ENCODE assay signal across 28 cellular contexts in genomic region chr19:6988257-6988656, GRCh38. TPM values are rescaled to one million over a fixed set of nuclear protein-coding genes. Genes with fewer than 3 reads are reported as not detected.
"Had no signal": no experiment of that assay in that cellular context is flagged by ENCODE, and none has a peak within 500 bp of the region (broad histone marks: within the 10 kb centered on the region; RNA-seq: fewer than 3 reads in every experiment).

No MANE protein-coding gene starts in this region.

- DNase-seq: colonic mucosa; effector CD4-positive, alpha-beta T cell; gastrocnemius medialis; heart right ventricle; islet precursor cell; mucosa of descending colon; naive thymus-derived CD8-positive, alpha-beta T cell; posterior cingulate gyrus; spleen; stimulated activated CD4-positive, alpha-beta T cell treated with anti-CD3 and anti-CD28 coated beads, Interleukin-15, amount 100 ng/mL, for 24 hours; stimulated activated CD4-positive, alpha-beta T cell treated with anti-CD3 and anti-CD28 coated beads, Interleukin-1b, Interleukin-23, amount 100 ng/mL, for 48 hours; stimulated activated CD4-positive, alpha-beta T cell treated with anti-CD3 and anti-CD28 coated beads, Interleukin-4, amount 100 ng/mL, for 24 hours; stimulated activated naive CD4-positive, alpha-beta T cell; stomach; trophoblast cell had no signal

- H3K27me3 Mint-ChIP-seq: naive thymus-derived CD8-positive, alpha-beta T cell had no signal

- H3K27me3 ChIP-seq: colonic mucosa, gastrocnemius medialis, spleen, stomach had no signal

- FAIRE-seq: urothelium cell line had no signal

- H3K4me3 ChIP-seq: colonic mucosa, gastrocnemius medialis, heart right ventricle, mucosa of descending colon, spleen, stomach, thoracic aorta had no signal

- H3K4me3 Mint-ChIP-seq: naive thymus-derived CD8-positive, alpha-beta T cell had no signal

- H3K4me1 ChIP-seq: colonic mucosa, gastrocnemius medialis, heart right ventricle, spleen, stomach had no signal

- ATAC-seq: esophagus mucosa; gastrocnemius medialis; mucosa of descending colon; naive thymus-derived CD8-positive, alpha-beta T cell; sciatic nerve had no signal

- H3K4me1 Mint-ChIP-seq: naive thymus-derived CD8-positive, alpha-beta T cell had no signal

- H3K27ac ChIP-seq: colonic mucosa, gastrocnemius medialis, heart right ventricle, neutrophil, stomach, thoracic aorta had no signal

- H3K36me3 ChIP-seq: colonic mucosa, gastrocnemius medialis, neutrophil, stomach, thoracic aorta had no signal

- H3K9me3 ChIP-seq: colonic mucosa had no signal

- H3K27ac Mint-ChIP-seq: naive thymus-derived CD8-positive, alpha-beta T cell had no signal

RNA-seq across cellular contexts. Expression of gene MBD3L2B, which starts 33.0 kb away (rescaled TPM):
- total RNA-seq: colonic mucosa; dermis microvascular lymphatic vessel endothelial cell; esophagus mucosa; fibroblast of lung; gastrocnemius medialis; heart right ventricle; left lobe of liver; lower leg skin; mucosa of descending colon; naive thymus-derived CD8-positive, alpha-beta T cell; osteoblast; pulmonary artery endothelial cell; sciatic nerve; skeletal muscle tissue; spleen; stomach; thoracic aorta had no signal
- polyA plus RNA-seq: fibroblast of lung; heart right ventricle; naive thymus-derived CD8-positive, alpha-beta T cell; neural cell; spleen; stomach had no signal

RNA-seq across cellular contexts. Expression of gene MBD3L5, which starts 42.1 kb away (rescaled TPM):
- total RNA-seq: colonic mucosa; dermis microvascular lymphatic vessel endothelial cell; esophagus mucosa; fibroblast of lung; gastrocnemius medialis; heart right ventricle; left lobe of liver; lower leg skin; mucosa of descending colon; naive thymus-derived CD8-positive, alpha-beta T cell; osteoblast; pulmonary artery endothelial cell; sciatic nerve; skeletal muscle tissue; spleen; stomach; thoracic aorta had no signal
- polyA plus RNA-seq: fibroblast of lung; heart right ventricle; naive thymus-derived CD8-positive, alpha-beta T cell; neural cell; spleen; stomach had no signal

RNA-seq across cellular contexts. Expression of gene MBD3L4, which starts 51.7 kb away (rescaled TPM):
- total RNA-seq: colonic mucosa; dermis microvascular lymphatic vessel endothelial cell; esophagus mucosa; fibroblast of lung; gastrocnemius medialis; heart right ventricle; left lobe of liver; lower leg skin; mucosa of descending colon; naive thymus-derived CD8-positive, alpha-beta T cell; osteoblast; pulmonary artery endothelial cell; sciatic nerve; skeletal muscle tissue; spleen; stomach; thoracic aorta had no signal
- polyA plus RNA-seq: fibroblast of lung; heart right ventricle; naive thymus-derived CD8-positive, alpha-beta T cell; neural cell; spleen; stomach had no signal
